13 cellular contexts compared by ENCODE assay signal in the genomic region with DNA sequence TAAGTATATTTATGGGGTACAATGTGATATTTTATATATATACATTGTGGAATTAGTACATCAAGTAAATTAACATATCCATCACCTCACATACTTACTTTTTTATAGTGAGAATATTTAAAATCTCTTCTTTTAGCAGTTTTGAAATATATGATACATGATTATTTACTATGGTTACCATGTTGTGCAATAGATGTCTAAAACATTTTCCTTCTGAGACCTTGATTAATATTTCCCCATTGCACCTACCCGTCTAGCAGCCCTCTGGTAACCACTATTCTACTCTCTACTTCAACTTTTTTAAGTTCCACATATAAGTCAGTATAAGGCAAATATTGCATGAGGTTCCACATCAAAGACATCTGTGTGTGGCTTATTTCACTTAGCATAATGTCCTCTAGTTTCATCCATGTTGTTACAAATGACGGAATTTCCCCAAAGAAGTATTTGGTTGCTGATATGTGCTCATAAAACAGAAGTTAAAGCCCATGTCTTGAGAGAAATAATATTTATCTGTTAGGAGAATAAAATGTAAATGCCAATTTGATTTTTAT. TPM values are rescaled to one million over a fixed set of nuclear protein-coding genes. Genes with fewer than 3 reads are reported as not detected.
A peak's percentile ranks its signal among the peaks of the same experiment; 100 is the strongest.
DNase-seq lines count a peak whose midpoint lies in the region; ATAC-seq and TF ChIP-seq lines count a peak whose summit lies in the region.
"Had no signal": no experiment of that assay in that cellular context is flagged by ENCODE, and none has a peak within 500 bp of the region (broad histone marks: within the 10 kb centered on the region; RNA-seq: fewer than 3 reads in every experiment).

No MANE protein-coding gene starts in this region.

- no peak overlapping the region for H4K8ac ChIP-seq in IMR-90 (ENCODE audit: low read depth in 2 of 2, low read length in 2 of 2)

- dilution Hi-C loops in IMR-90 (cut with HindIII; ENCODE audit: low sequenced_read_pairs, unreplicated experiment), result no loop called here

- no peak overlapping the region for H3K4me2 ChIP-seq in IMR-90 (ENCODE audit: low read depth, low read length)

- no peak for TF ChIP-seq RAD21 in IMR-90 (IDR thresholded peaks at IDR 0.05; ENCODE audit: low read length)

- no TSS peak for BruUV-seq in IMR-90 (replicated peaks; lab: Mats Ljungman, UMichigan)

- H3K27me3 ChIP-seq in IMR-90 (ENCODE audit: control insufficient read depth, insufficient read depth, low read length) (no peaks in the 10 kb centered on the region), vagina (no peaks in the 10 kb centered on the region)
- H3K27me3 ChIP-seq: ascending aorta had no signal

- H3K23ac ChIP-seq in IMR-90 (ENCODE audit: low read depth, low read length), result no peak overlapping the region

- no peak overlapping the region for H3K56ac ChIP-seq in IMR-90 (ENCODE audit: extremely low read depth, insufficient read depth, low read length)

- H3K4me1 ChIP-seq in IMR-90 (ENCODE audit: control insufficient read depth, insufficient read depth, low read length), result no peaks in the 10 kb centered on the region; the same call in 1 of the 2 replicates
- peaks cover 17% of the 10 kb centered on the region for H3K4me1 ChIP-seq in vagina
- H3K4me1 ChIP-seq: ascending aorta had no signal

- no peaks in the 10 kb centered on the region for H4K20me1 ChIP-seq in IMR-90 (ENCODE audit: insufficient read depth, low read length)

- no peaks in the 10 kb centered on the region for H3K9me3 Mint-ChIP-seq in memory B cell

- H3K4me3 ChIP-seq in IMR-90 (ENCODE audit: insufficient read depth, low read depth, low read length) (no peak overlapping the region), vagina (no peak overlapping the region)
- H3K4me3 ChIP-seq: ascending aorta had no signal

- H2AK9ac ChIP-seq in IMR-90 (replicated peaks; ENCODE audit: low read depth, low read length, poor library complexity), result no peak overlapping the region

- intact Hi-C loops in IMR-90 (cut with micrococcal nuclease), result no loop called here
- intact Hi-C loops in vagina (cut with DNase I), result no loop called here

- H3K36me3 ChIP-seq in IMR-90 (ENCODE audit: control insufficient read depth, insufficient read depth, low read length), result peaks cover 11% of the 10 kb centered on the region
- peaks cover 0 to 7% of the 10 kb centered on the region in 2 donors for H3K36me3 ChIP-seq in vagina

- no peaks in the 10 kb centered on the region for H3K9me3 ChIP-seq in IMR-90 (ENCODE audit: control insufficient read depth, insufficient read depth, low read length)
- no peaks in the 10 kb centered on the region for H3K9me3 ChIP-seq in vagina
- H3K9me3 ChIP-seq: ascending aorta had no signal

- no peak overlapping the region for H2AK5ac ChIP-seq in IMR-90 (ENCODE audit: low read depth, low read length)

- no peak overlapping the region for H3K4ac ChIP-seq in IMR-90 (ENCODE audit: low read depth, low read length)

- H3K79me1 ChIP-seq in IMR-90 (ENCODE audit: low read depth in 1 of 2, low read length in 2 of 2), result peaks cover 11 to 12% of the 10 kb centered on the region in 2 experiments; a peak in 3 of 4 replicates

- DNase-seq in IMR-90 (no peak), memory B cell (ENCODE audit: low spot score in 2 of 2) (no peak), germinal center (ENCODE audit: low spot score) (no peak), vagina (ENCODE audit: extremely low spot score in 2 of 2) (no peak)
- DNase-seq: CD4-positive, alpha-beta memory T cell; foreskin melanocyte; HCEC 1CT; NCI-H524; retina had no signal

- H3K9ac ChIP-seq in IMR-90 (ENCODE audit: low read depth, low read length), result no peak overlapping the region

- no peak for TF ChIP-seq CTCF in IMR-90 (conservative IDR thresholded peaks at IDR 0.05; ENCODE audit: low read depth, low read length)
- no peak for TF ChIP-seq CTCF in vagina (IDR thresholded peaks at IDR 0.05)

- POLR2A ChIA-PET in IMR-90 (lab: Charles Lee; ENCODE audit: unreplicated experiment), result no interaction called here

- H3K36me3 Mint-ChIP-seq in memory B cell, result peaks cover 18% of the 10 kb centered on the region

- no peak overlapping the region for H3K18ac ChIP-seq in IMR-90 (ENCODE audit: low read depth, low read length)

- H3K4me3 Mint-ChIP-seq in memory B cell, result peak overlapping the region; percentile 14
- H3K4me3 Mint-ChIP-seq: CD4-positive, alpha-beta memory T cell had no signal

- no peaks in the 10 kb centered on the region for H3K27me3 Mint-ChIP-seq in memory B cell
- H3K27me3 Mint-ChIP-seq: CD4-positive, alpha-beta memory T cell had no signal

- WGBS in IMR-90 (ENCODE audit: extremely low coverage in 2 of 2, insufficient read length in 1 of 2), 2 experiments, result no CpG with 5 or more reads among the region's 2 CpGs

- H3K14ac ChIP-seq in IMR-90 (replicated peaks; ENCODE audit: low read depth, low read length), result no peak overlapping the region

- H4K5ac ChIP-seq in IMR-90 (ENCODE audit: low read depth, low read length), result no peak overlapping the region

- no peak overlapping the region for H2BK20ac ChIP-seq in IMR-90 (ENCODE audit: low read depth, low read length)

- H2BK15ac ChIP-seq in IMR-90 (ENCODE audit: low read depth, low read length), result no peak overlapping the region

- ATAC-seq in GM18867 (IDR thresholded peaks at IDR 0.05; ENCODE audit: unreplicated experiment) (peak; percentile 68), HG02610 (IDR thresholded peaks at IDR 0.05; ENCODE audit: unreplicated experiment) (peak; percentile 88), IMR-90 (ENCODE audit: low read depth) (no peak), memory B cell (ENCODE audit: low read depth) (peak; percentile 73), HG03025 (IDR thresholded peaks at IDR 0.05; ENCODE audit: low FRiP score, unreplicated experiment) (no peak)

- no peak overlapping the region for H2BK5ac ChIP-seq in IMR-90 (ENCODE audit: low read depth, low read length, poor library complexity, severe bottlenecking)

- H2AFZ ChIP-seq in IMR-90 (replicated peaks; ENCODE audit: low read length, poor library complexity), result no peak overlapping the region

- H3K9me1 ChIP-seq in IMR-90 (ENCODE audit: insufficient read depth, low read length), result peaks cover 6% of the 10 kb centered on the region; the same call in 1 of the 2 replicates

- H3K27ac ChIP-seq in IMR-90 (ENCODE audit: insufficient read depth, low read length) (no peak overlapping the region), vagina (no peak overlapping the region)
- H3K27ac ChIP-seq: ascending aorta had no signal

- in situ Hi-C loops in IMR-90 (cut with MboI; ENCODE audit: low sequenced_read_pairs), result no loop called here

- TF ChIP-seq POLR2A in IMR-90 (IDR thresholded peaks at IDR 0.05; ENCODE audit: low read depth, low read length), result no peak
- TF ChIP-seq POLR2A in vagina (IDR thresholded peaks at IDR 0.05), result no peak

- CTCF ChIA-PET in IMR-90 (lab: Yijun Ruan, JAX), result no interaction called here

- peaks cover 30% of the 10 kb centered on the region for H3K4me1 Mint-ChIP-seq in memory B cell

- no peak overlapping the region for H4K91ac ChIP-seq in IMR-90 (ENCODE audit: insufficient read depth, low read depth, low read length)

- peak overlapping the region; percentile 78 for H3K27ac Mint-ChIP-seq in memory B cell

- H2BK120ac ChIP-seq in IMR-90 (ENCODE audit: low read depth, low read length), result no peak overlapping the region

TF ChIP-seq in IMR-90, 13 proteins besides CTCF, POLR2A, EP300 and RAD21:
- TF ChIP-seq BHLHE40 (IDR thresholded peaks at IDR 0.05; ENCODE audit: low read depth, low read length) (no peak), SMC3 (IDR thresholded peaks at IDR 0.05; ENCODE audit: low read depth, low read length) (no peak), CEBPB (IDR thresholded peaks at IDR 0.05; ENCODE audit: low read depth, low read length) (peak; percentile 71)

RNA-seq across cellular contexts. Expression of a gene that starts 29.6 kb away (rescaled TPM):
- total RNA-seq in IMR-90 (2012; rRNA removed), result 35.0 and 43.0 TPM in 2 replicates
- 40.9 and 56.2 TPM in 2 replicates for polyA plus RNA-seq in IMR-90 (2012; rRNA removed)
- 42.6 and 52.3 TPM in 2 replicates for polyA plus RNA-seq in IMR-90 (2012; cell fraction: cytosol; rRNA removed)
- polyA plus RNA-seq in IMR-90 (2012; cell fraction: nucleus; rRNA removed; ENCODE audit: low replicate concordance), result 482 and 691 TPM in 2 replicates
- 136 TPM for total RNA-seq in vagina

RNA-seq across cellular contexts. Expression of a gene that starts 40.7 kb away (rescaled TPM):
- total RNA-seq in IMR-90 (2012; rRNA removed) (23.1 and 23.8 TPM in 2 replicates), vagina (13.3 TPM)
- polyA plus RNA-seq in IMR-90 (2012; rRNA removed), result 18.5 and 20.0 TPM in 2 replicates
- polyA plus RNA-seq in IMR-90 (2012; cell fraction: cytosol; rRNA removed), result 11.3 and 12.6 TPM in 2 replicates
- polyA plus RNA-seq in IMR-90 (2012; cell fraction: nucleus; rRNA removed; ENCODE audit: low replicate concordance), result 9.4 and 12.0 TPM in 2 replicates

Comparison
In these comparisons a context has a peak if more than half of its experiments do, and no peak if none do; other contexts are left out.
1. ATAC-seq: peak in GM18867 (single experiment), HG02610 (single experiment) and memory B cell (single experiment); none in IMR-90 (single experiment) and HG03025 (single experiment).